In the genomic region with DNA sequence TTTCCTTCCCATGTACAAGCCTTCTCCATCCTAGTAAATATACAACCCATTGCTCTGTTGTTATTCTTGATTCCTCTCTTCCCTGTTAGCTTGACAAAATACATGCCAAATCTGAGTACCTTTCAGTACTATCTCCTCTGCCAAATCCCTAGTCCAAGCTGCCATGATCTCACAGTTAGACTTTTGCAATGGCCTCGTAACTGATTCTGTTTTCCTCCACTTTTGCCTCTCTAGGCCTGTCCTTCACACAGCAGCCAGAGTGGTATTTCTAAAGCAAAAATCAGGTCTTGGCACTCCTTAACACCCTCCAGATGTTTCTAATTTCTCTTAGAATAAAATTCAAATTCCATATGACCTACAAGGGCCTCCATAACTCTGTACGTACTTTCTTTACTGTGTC, we compare ENCODE assay signal across 19 cellular contexts.
A peak's percentile ranks its signal among the peaks of the same experiment; 100 is the strongest.
DNase-seq lines count a peak whose midpoint lies in the region; ATAC-seq and TF ChIP-seq lines count a peak whose summit lies in the region.
"Had no signal": no experiment of that assay in that cellular context is flagged by ENCODE, and none has a peak within 500 bp of the region (broad histone marks: within the 10 kb centered on the region; RNA-seq: fewer than 3 reads in every experiment).

No MANE protein-coding gene starts in this region.

- H3K4me3 ChIP-seq in AG10803 (ENCODE audit: low read length) (no peak overlapping the region), lower lobe of right lung (no peak overlapping the region), adrenal gland (no peak overlapping the region)
- H3K4me3 ChIP-seq: BLaER1, SJCRH30 had no signal

- DNase-seq in Right ventricle myocardium inferior (ENCODE audit: missing footprints) (no peak), left ventricle myocardium superior (no peak), AG10803 (ENCODE audit: low read depth) (peak; percentile 15), fibroblast of peridontal ligament (ENCODE audit: extremely low read depth) (peak; percentile 65), lower lobe of right lung (no peak), NCI-H187 (lab: John Stamatoyannopoulos, UW) (no peak), adrenal gland (no peak)
- DNase-seq: CD4-positive, CD25-positive, alpha-beta regulatory T cell; KBM-7; MV-4-11; NCI-H1105; NCI-H1436 treated with DMSO at 0.1 percent for 48 hours; NCI-H1930; NCI-H2107; NCI-H524; NCI-H774; SJCRH30 had no signal

- TF ChIP-seq POLR2A in adrenal gland (IDR thresholded peaks at IDR 0.05) = no peak

- no peaks in the 10 kb centered on the region for H3K27me3 ChIP-seq in lower lobe of right lung (ENCODE audit: low read depth)
- no peaks in the 10 kb centered on the region for H3K27me3 ChIP-seq in adrenal gland
- H3K27me3 ChIP-seq: BLaER1, SJCRH30 had no signal

- TF ChIP-seq CTCF in AG10803 (conservative IDR thresholded peaks at IDR 0.05; ENCODE audit: low read length) (no peak), lower lobe of right lung (IDR thresholded peaks at IDR 0.05) (no peak), adrenal gland (IDR thresholded peaks at IDR 0.05) (no peak)

- peak overlapping the region; percentile 44 for H3K27ac ChIP-seq in lower lobe of right lung
- H3K27ac ChIP-seq in adrenal gland = peak overlapping the region in 2 of 5 donors; percentile 53 to 70
- H3K27ac ChIP-seq: BLaER1, SJCRH30 had no signal

- ATAC-seq in Right ventricle myocardium inferior (peak; percentile 42), left ventricle myocardium superior (no peak), lower lobe of right lung (peak in 1 of 2 donors; percentile 13), HG03565 (IDR thresholded peaks at IDR 0.05; ENCODE audit: unreplicated experiment) (no peak)

- intact Hi-C loops in Right ventricle myocardium inferior (cut with DNase I) (loop anchor here (5.0 kb wide), 1 partner anchor 49 kb away; no protein-coding TSS in a partner anchor), left ventricle myocardium superior (cut with micrococcal nuclease) (no loop called here), lower lobe of right lung (cut with DNase I) (no loop called here), adrenal gland (cut with DNase I) (no loop called here)

- 82 to 90% (median 88%) methylated on average over 2 of the region's 2 CpGs for WGBS in adrenal gland, 4 donors

- H3K9me3 ChIP-seq in lower lobe of right lung = no peaks in the 10 kb centered on the region
- no peaks in the 10 kb centered on the region for H3K9me3 ChIP-seq in adrenal gland (replicated peaks in 1 of 3)
- H3K9me3 ChIP-seq: SJCRH30 had no signal

- peaks cover 51% of the 10 kb centered on the region for H3K36me3 ChIP-seq in lower lobe of right lung
- peaks cover 0 to 50% of the 10 kb centered on the region in 2 donors for H3K36me3 ChIP-seq in adrenal gland (replicated peaks in 1 of 2)

- peaks cover 27% of the 10 kb centered on the region for H3K4me1 ChIP-seq in lower lobe of right lung
- peaks cover 0 to 15% of the 10 kb centered on the region in 2 donors for H3K4me1 ChIP-seq in adrenal gland (replicated peaks in 1 of 2)
- H3K4me1 ChIP-seq: SJCRH30 had no signal

Comparison
In these comparisons a context has a peak if more than half of its experiments do, and no peak if none do; other contexts are left out.
1. DNase-seq: peak in AG10803 (single experiment) and fibroblast of peridontal ligament (single experiment); none in Right ventricle myocardium inferior (single experiment), left ventricle myocardium superior (single experiment), lower lobe of right lung (single experiment), NCI-H187 (0 of 2) and adrenal gland (0 of 7).